Comparison of ENCODE assay signal across 9 cellular contexts in genomic region chr4:1371831-1372165, GRCh38. TPM values are rescaled to one million over a fixed set of nuclear protein-coding genes. Genes with fewer than 3 reads are reported as not detected.
"Had no signal": no experiment of that assay in that cellular context is flagged by ENCODE, and none has a peak within 500 bp of the region (broad histone marks: within the 10 kb centered on the region; RNA-seq: fewer than 3 reads in every experiment).

No MANE protein-coding gene starts in this region.

- H3K4me3 ChIP-seq: GM23338, K562 had no signal

- FAIRE-seq: H1, H54, HTR-8/SVneo, K562 had no signal

- DNase-seq: H9, HCEC 1CT, IMR-90 had no signal

- ATAC-seq: GM23338, K562 had no signal

RNA-seq across cellular contexts. Expression of gene NKX1-1, which starts 34.4 kb away (rescaled TPM):
- total RNA-seq: GM23338, H1, H9, HT-29, IMR-90, K562 had no signal
